ENCODE assay signal across 19 cellular contexts in genomic region chr7:46741181-46741580, GRCh38.
DNase-seq lines count a peak whose midpoint lies in the region; ATAC-seq and TF ChIP-seq lines count a peak whose summit lies in the region.
"Had no signal": no experiment of that assay in that cellular context is flagged by ENCODE, and none has a peak within 500 bp of the region (broad histone marks: within the 10 kb centered on the region; RNA-seq: fewer than 3 reads in every experiment).

No MANE protein-coding gene starts in this region.

- H2BK20ac ChIP-seq in IMR-90 (ENCODE audit: low read depth, low read length): no peak overlapping the region

- H3K4me1 Mint-ChIP-seq in mesothelial cell of epicardium: peaks cover 43% of the 10 kb centered on the region
- H3K4me1 Mint-ChIP-seq: B cell; CD4-positive, CD25-positive, alpha-beta regulatory T cell had no signal

- H3K36me3 ChIP-seq in IMR-90 (ENCODE audit: control insufficient read depth, insufficient read depth, low read length) (no peaks in the 10 kb centered on the region), aorta (ENCODE audit: control insufficient read depth in 1 of 2, insufficient read depth in 2 of 2, low read length in 1 of 2) (no peaks in the 10 kb centered on the region), ovary (no peaks in the 10 kb centered on the region)
- H3K36me3 ChIP-seq: BLaER1 had no signal

- H3K4me3 ChIP-seq in IMR-90 (ENCODE audit: insufficient read depth, low read depth, low read length): no peak overlapping the region
- H3K4me3 ChIP-seq in aorta (ENCODE audit: low read length in 2 of 2): no peak overlapping the region
- H3K4me3 ChIP-seq in ovary: no peak overlapping the region
- H3K4me3 ChIP-seq: BLaER1, GM23248 had no signal

- WGBS in IMR-90 (ENCODE audit: extremely low coverage in 2 of 2, insufficient read length in 1 of 2), 2 experiments: 80% methylated on average over 1 of the region's 9 CpGs; no CpG with 5 or more reads in 1 of the 2 experiments
- 96 to 98% methylated on average over 9 of the region's 9 CpGs for WGBS in aorta, 2 donors
- WGBS in ovary, 3 donors: 93 to 94% (median 94%) methylated on average over 9 of the region's 9 CpGs

- TF ChIP-seq EP300 in ovary (IDR thresholded peaks at IDR 0.05): no peak

- peak overlapping the region; percentile 55 for H3K27ac Mint-ChIP-seq in mesothelial cell of epicardium
- H3K27ac Mint-ChIP-seq: B cell; CD4-positive, CD25-positive, alpha-beta regulatory T cell; CD8-positive, alpha-beta T cell had no signal

- no peak overlapping the region for H4K8ac ChIP-seq in IMR-90 (ENCODE audit: low read depth in 2 of 2, low read length in 2 of 2)

- BruUV-seq in IMR-90 (replicated peaks; lab: Mats Ljungman, UMichigan): no TSS peak

- H2AK9ac ChIP-seq in IMR-90 (replicated peaks; ENCODE audit: low read depth, low read length, poor library complexity): no peak overlapping the region

- no peak for TF ChIP-seq POLR2A in IMR-90 (IDR thresholded peaks at IDR 0.05; ENCODE audit: low read depth, low read length)
- no peak for TF ChIP-seq POLR2A in ovary (IDR thresholded peaks at IDR 0.05)

- no peak overlapping the region for H2AFZ ChIP-seq in IMR-90 (replicated peaks; ENCODE audit: low read length, poor library complexity)
- H2AFZ ChIP-seq: GM23248 had no signal

- dilution Hi-C loops in IMR-90 (cut with HindIII; ENCODE audit: low sequenced_read_pairs, unreplicated experiment): no loop called here

- H4K20me1 ChIP-seq in IMR-90 (ENCODE audit: insufficient read depth, low read length): no peaks in the 10 kb centered on the region
- H4K20me1 ChIP-seq: BLaER1 had no signal

- ATAC-seq in Right ventricle myocardium inferior (peak; percentile 40), IMR-90 (ENCODE audit: low read depth) (no peak), aorta (ENCODE audit: low FRiP score) (peak; percentile 33), HG03442 (IDR thresholded peaks at IDR 0.05; ENCODE audit: unreplicated experiment) (no peak)
- ATAC-seq: CD8-positive, alpha-beta T cell had no signal

- H3K4me2 ChIP-seq in IMR-90 (ENCODE audit: low read depth, low read length): no peak overlapping the region
- H3K4me2 ChIP-seq: BLaER1 had no signal

- H2BK15ac ChIP-seq in IMR-90 (ENCODE audit: low read depth, low read length): no peak overlapping the region

- peak overlapping the region; percentile 63; the same call in 1 of the 2 replicates for H2AK5ac ChIP-seq in IMR-90 (ENCODE audit: low read depth, low read length)

- H3K9me1 ChIP-seq in IMR-90 (ENCODE audit: insufficient read depth, low read length): peaks cover 3% of the 10 kb centered on the region; the same call in 1 of the 2 replicates

- no peak overlapping the region for H3K4ac ChIP-seq in IMR-90 (ENCODE audit: low read depth, low read length)

- H3K79me1 ChIP-seq in IMR-90 (ENCODE audit: low read depth in 1 of 2, low read length in 2 of 2): no peaks in the 10 kb centered on the region

- in situ Hi-C loops in IMR-90 (cut with MboI; ENCODE audit: low sequenced_read_pairs): no loop called here

- intact Hi-C loops in Right ventricle myocardium inferior (cut with DNase I): no loop called here
- intact Hi-C loops in cardiac septum (cut with DNase I): no loop called here
- intact Hi-C loops in IMR-90 (cut with micrococcal nuclease): no loop called here
- intact Hi-C loops in aorta (cut with DNase I): no loop called here
- intact Hi-C loops in ovary (cut with DNase I): no loop called here

- H3K9ac ChIP-seq in IMR-90 (ENCODE audit: low read depth, low read length): no peak overlapping the region
- H3K9ac ChIP-seq: BLaER1, GM23248 had no signal

- DNase-seq in Right ventricle myocardium inferior (ENCODE audit: missing footprints): no peak
- DNase-seq in cardiac septum (ENCODE audit: low spot score): no peak
- no peak for DNase-seq in IMR-90
- DNase-seq in mesothelial cell of epicardium (ENCODE audit: low spot score in 2 of 2, unreplicated experiment in 2 of 2): no peak
- no peak for DNase-seq in aorta
- no peak for DNase-seq in ovary
- DNase-seq: Caco-2; CD4-positive, CD25-positive, alpha-beta regulatory T cell; CD8-positive, alpha-beta T cell; DMS153; DND-41; GM23248; H7; HCEC 1CT had no signal

- no peak overlapping the region for H3K18ac ChIP-seq in IMR-90 (ENCODE audit: low read depth, low read length)

- H2BK120ac ChIP-seq in IMR-90 (ENCODE audit: low read depth, low read length): no peak overlapping the region

- CTCF ChIA-PET in IMR-90 (lab: Yijun Ruan, JAX): no interaction called here

- peaks cover under 1% of the 10 kb centered on the region for H3K36me3 Mint-ChIP-seq in mesothelial cell of epicardium
- H3K36me3 Mint-ChIP-seq: CD4-positive, CD25-positive, alpha-beta regulatory T cell; CD8-positive, alpha-beta T cell had no signal

- TF ChIP-seq RAD21 in IMR-90 (IDR thresholded peaks at IDR 0.05; ENCODE audit: low read length): no peak

- no peak overlapping the region for H4K91ac ChIP-seq in IMR-90 (ENCODE audit: insufficient read depth, low read depth, low read length)

- no peak overlapping the region for H4K5ac ChIP-seq in IMR-90 (ENCODE audit: low read depth, low read length)

- POLR2A ChIA-PET in IMR-90 (lab: Charles Lee; ENCODE audit: unreplicated experiment): no interaction called here

- H3K9me3 Mint-ChIP-seq in mesothelial cell of epicardium: peaks cover 10% of the 10 kb centered on the region

- no peaks in the 10 kb centered on the region for H3K27me3 Mint-ChIP-seq in mesothelial cell of epicardium (ENCODE audit: low read depth)
- H3K27me3 Mint-ChIP-seq: B cell; CD4-positive, CD25-positive, alpha-beta regulatory T cell had no signal

- no peak overlapping the region for H3K4me3 Mint-ChIP-seq in mesothelial cell of epicardium
- H3K4me3 Mint-ChIP-seq: B cell; CD4-positive, CD25-positive, alpha-beta regulatory T cell; CD8-positive, alpha-beta T cell had no signal

- H3K4me1 ChIP-seq in IMR-90 (ENCODE audit: control insufficient read depth, insufficient read depth, low read length): peaks cover 7% of the 10 kb centered on the region; the same call in 1 of the 2 replicates
- H3K4me1 ChIP-seq in aorta (ENCODE audit: control insufficient read depth in 1 of 2, insufficient read depth in 2 of 2, low read length in 2 of 2): peaks cover 0 to 2% of the 10 kb centered on the region in 2 donors
- H3K4me1 ChIP-seq in ovary (ENCODE audit: insufficient read depth): peaks cover 6% of the 10 kb centered on the region
- H3K4me1 ChIP-seq: BLaER1, Caco-2 had no signal

- H3K9me3 ChIP-seq in IMR-90 (ENCODE audit: control insufficient read depth, insufficient read depth, low read length) (no peaks in the 10 kb centered on the region), aorta (ENCODE audit: control insufficient read depth, low read length) (no peaks in the 10 kb centered on the region), ovary (no peaks in the 10 kb centered on the region)
- H3K9me3 ChIP-seq: BLaER1, Caco-2 had no signal

- H3K14ac ChIP-seq in IMR-90 (replicated peaks; ENCODE audit: low read depth, low read length): no peak overlapping the region

- H3K56ac ChIP-seq in IMR-90 (ENCODE audit: extremely low read depth, insufficient read depth, low read length): no peak overlapping the region

- TF ChIP-seq CTCF in IMR-90 (conservative IDR thresholded peaks at IDR 0.05; ENCODE audit: low read depth, low read length) (no peak), mesothelial cell of epicardium (IDR thresholded peaks at IDR 0.05; ENCODE audit: unreplicated experiment) (no peak), ovary (IDR thresholded peaks at IDR 0.05) (no peak)

- no peak overlapping the region for H2BK5ac ChIP-seq in IMR-90 (ENCODE audit: low read depth, low read length, poor library complexity, severe bottlenecking)

- no peaks in the 10 kb centered on the region for H3K27me3 ChIP-seq in IMR-90 (ENCODE audit: control insufficient read depth, insufficient read depth, low read length)
- no peaks in the 10 kb centered on the region for H3K27me3 ChIP-seq in aorta (ENCODE audit: control insufficient read depth in 1 of 2, insufficient read depth in 2 of 2, low read length in 1 of 2)
- no peaks in the 10 kb centered on the region for H3K27me3 ChIP-seq in ovary
- H3K27me3 ChIP-seq: BLaER1 had no signal

- H3K23ac ChIP-seq in IMR-90 (ENCODE audit: low read depth, low read length): no peak overlapping the region

- no peak overlapping the region for H3K27ac ChIP-seq in IMR-90 (ENCODE audit: insufficient read depth, low read length)
- no peak overlapping the region for H3K27ac ChIP-seq in aorta (ENCODE audit: low read depth in 1 of 2, low read length in 2 of 2)
- no peak overlapping the region for H3K27ac ChIP-seq in ovary
- H3K27ac ChIP-seq: 22Rv1, BLaER1, C4-2B, GM23248 had no signal

TF ChIP-seq in IMR-90, 13 proteins besides CTCF, POLR2A, EP300 and RAD21:
- TF ChIP-seq MAFK (IDR thresholded peaks at IDR 0.05; ENCODE audit: low read depth, low read length) (no peak), MXI1 (IDR thresholded peaks at IDR 0.05; ENCODE audit: borderline replicate concordance, low read depth, low read length) (no peak), BHLHE40 (IDR thresholded peaks at IDR 0.05; ENCODE audit: low read depth, low read length) (no peak), MAZ (IDR thresholded peaks at IDR 0.05; ENCODE audit: borderline replicate concordance, low read depth, low read length) (no peak), USF2 (IDR thresholded peaks at IDR 0.05; ENCODE audit: low read depth, low read length) (no peak), FOS (IDR thresholded peaks at IDR 0.05; ENCODE audit: low read depth, low read length) (no peak), CHD1 (IDR thresholded peaks at IDR 0.05; ENCODE audit: low read depth, low read length) (no peak), RFX5 (IDR thresholded peaks at IDR 0.05; ENCODE audit: low read depth, low read length) (no peak), CEBPB (IDR thresholded peaks at IDR 0.05; ENCODE audit: low read depth, low read length) (no peak)
- TF ChIP-seq, protein P1, sequence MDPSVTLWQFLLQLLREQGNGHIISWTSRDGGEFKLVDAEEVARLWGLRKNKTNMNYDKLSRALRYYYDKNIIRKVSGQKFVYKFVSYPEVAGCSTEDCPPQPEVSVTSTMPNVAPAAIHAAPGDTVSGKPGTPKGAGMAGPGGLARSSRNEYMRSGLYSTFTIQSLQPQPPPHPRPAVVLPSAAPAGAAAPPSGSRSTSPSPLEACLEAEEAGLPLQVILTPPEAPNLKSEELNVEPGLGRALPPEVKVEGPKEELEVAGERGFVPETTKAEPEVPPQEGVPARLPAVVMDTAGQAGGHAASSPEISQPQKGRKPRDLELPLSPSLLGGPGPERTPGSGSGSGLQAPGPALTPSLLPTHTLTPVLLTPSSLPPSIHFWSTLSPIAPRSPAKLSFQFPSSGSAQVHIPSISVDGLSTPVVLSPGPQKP (IDR thresholded peaks at IDR 0.05; ENCODE audit: borderline replicate concordance, low read depth, low read length): no peak
TF ChIP-seq in IMR-90: peak in this region for 0.

Comparison
In these comparisons a context has a peak if more than half of its experiments do, and no peak if none do; other contexts are left out.
1. ATAC-seq: peak in Right ventricle myocardium inferior (single experiment) and aorta (single experiment); none in IMR-90 (single experiment) and HG03442 (single experiment).